1 cellular context compared by ENCODE assay signal in the genomic region with DNA sequence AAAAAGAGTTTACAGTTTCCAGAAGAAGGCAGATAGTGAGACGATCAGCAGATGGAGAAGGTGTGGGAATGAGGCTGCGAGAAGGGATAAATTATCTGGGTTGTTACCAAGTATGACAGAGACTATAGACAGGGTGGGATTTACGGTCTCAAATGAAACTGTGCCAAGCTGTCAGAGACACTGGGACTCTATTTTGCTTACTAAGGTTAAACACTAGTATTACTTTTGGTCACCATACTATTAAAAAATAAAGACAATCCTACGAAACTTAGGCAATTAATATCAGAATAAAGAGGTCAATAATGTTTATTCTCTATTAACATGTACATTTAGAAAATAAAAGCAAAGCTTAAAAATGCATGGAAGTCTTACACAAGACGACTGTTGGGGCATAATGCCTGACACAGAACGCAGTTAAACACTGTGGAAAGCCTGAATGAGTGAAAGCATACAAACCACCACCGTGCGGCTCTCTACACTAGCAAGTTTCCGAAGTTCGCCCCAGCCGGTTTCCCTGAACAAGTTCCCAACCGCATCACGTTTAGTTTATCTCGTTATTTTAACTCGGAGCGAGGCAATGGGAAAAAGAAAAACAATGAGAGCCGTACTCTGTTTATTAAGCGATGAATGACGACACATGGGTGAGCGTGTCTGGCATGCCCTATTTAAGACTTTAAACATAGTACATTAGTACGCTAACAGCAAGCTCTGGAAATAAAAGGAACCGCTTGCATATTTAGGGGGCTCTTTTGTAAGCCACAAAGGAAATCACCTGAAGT.
TF ChIP-seq lines count a peak whose summit lies in the region.

No MANE protein-coding gene starts in this region.

TF ChIP-seq in HepG2, 621 proteins besides CTCF, POLR2A, EP300 and RAD21 (continued from another document and continues in another):
- TF ChIP-seq PATZ1 (CRISPR knock-in tag; IDR thresholded peaks at IDR 0.05) (no peak), SIN3A (IDR thresholded peaks at IDR 0.05; ENCODE audit: borderline replicate concordance, low read depth, low read length) (no peak), ZNF234 (CRISPR knock-in tag; conservative IDR thresholded peaks at IDR 0.05) (no peak), PHF5A (CRISPR knock-in tag; IDR thresholded peaks at IDR 0.05; ENCODE audit: low read depth, unreplicated experiment) (no peak), AHR (CRISPR knock-in tag; IDR thresholded peaks at IDR 0.05) (no peak), IRF2 (CRISPR knock-in tag; IDR thresholded peaks at IDR 0.05) (no peak), NFE2 (CRISPR knock-in tag; IDR thresholded peaks at IDR 0.05) (no peak), ZFAT (CRISPR knock-in tag; conservative IDR thresholded peaks at IDR 0.05) (no peak), BORCS8-MEF2B (CRISPR knock-in tag; IDR thresholded peaks at IDR 0.05) (no peak), TCF7 (IDR thresholded peaks at IDR 0.05; ENCODE audit: low read depth) (no peak), SMYD3 (CRISPR knock-in tag; IDR thresholded peaks at IDR 0.05) (no peak), ZNF205 (CRISPR knock-in tag; IDR thresholded peaks at IDR 0.05) (no peak), KIAA2018 (CRISPR knock-in tag; IDR thresholded peaks at IDR 0.05; ENCODE audit: borderline replicate concordance) (no peak), SAP130 (CRISPR knock-in tag; IDR thresholded peaks at IDR 0.05; ENCODE audit: low read depth) (no peak), ZNF839 (CRISPR knock-in tag; IDR thresholded peaks at IDR 0.05; ENCODE audit: borderline replicate concordance) (no peak), ZNF670 (CRISPR knock-in tag; IDR thresholded peaks at IDR 0.05; ENCODE audit: borderline replicate concordance) (0 out of 2 replicates have a peak, but pooled peaks have one; percentile 1), SP2 (CRISPR knock-in tag; IDR thresholded peaks at IDR 0.05) (no peak), EHMT2 (IDR thresholded peaks at IDR 0.05; ENCODE audit: borderline replicate concordance, low read depth, low read length) (no peak), ZBTB49 (CRISPR knock-in tag; IDR thresholded peaks at IDR 0.05; ENCODE audit: borderline replicate concordance) (no peak), HIVEP1 (CRISPR knock-in tag; IDR thresholded peaks at IDR 0.05) (no peak), ZNF724P (CRISPR knock-in tag; IDR thresholded peaks at IDR 0.05; ENCODE audit: borderline replicate concordance) (no peak), KDM6A (CRISPR knock-in tag; IDR thresholded peaks at IDR 0.05; ENCODE audit: low read depth) (no peak), NFKB2 (CRISPR knock-in tag; IDR thresholded peaks at IDR 0.05; ENCODE audit: borderline replicate concordance) (no peak), ZC3H13 (CRISPR knock-in tag; IDR thresholded peaks at IDR 0.05) (no peak), ZNF180 (CRISPR knock-in tag; IDR thresholded peaks at IDR 0.05; ENCODE audit: borderline replicate concordance, low read depth) (no peak), MTA3 (CRISPR knock-in tag; IDR thresholded peaks at IDR 0.05) (no peak), FLYWCH1 (CRISPR knock-in tag; IDR thresholded peaks at IDR 0.05) (no peak), ZNF432 (CRISPR knock-in tag; IDR thresholded peaks at IDR 0.05; ENCODE audit: borderline replicate concordance) (no peak)
- TF ChIP-seq, protein P1, sequence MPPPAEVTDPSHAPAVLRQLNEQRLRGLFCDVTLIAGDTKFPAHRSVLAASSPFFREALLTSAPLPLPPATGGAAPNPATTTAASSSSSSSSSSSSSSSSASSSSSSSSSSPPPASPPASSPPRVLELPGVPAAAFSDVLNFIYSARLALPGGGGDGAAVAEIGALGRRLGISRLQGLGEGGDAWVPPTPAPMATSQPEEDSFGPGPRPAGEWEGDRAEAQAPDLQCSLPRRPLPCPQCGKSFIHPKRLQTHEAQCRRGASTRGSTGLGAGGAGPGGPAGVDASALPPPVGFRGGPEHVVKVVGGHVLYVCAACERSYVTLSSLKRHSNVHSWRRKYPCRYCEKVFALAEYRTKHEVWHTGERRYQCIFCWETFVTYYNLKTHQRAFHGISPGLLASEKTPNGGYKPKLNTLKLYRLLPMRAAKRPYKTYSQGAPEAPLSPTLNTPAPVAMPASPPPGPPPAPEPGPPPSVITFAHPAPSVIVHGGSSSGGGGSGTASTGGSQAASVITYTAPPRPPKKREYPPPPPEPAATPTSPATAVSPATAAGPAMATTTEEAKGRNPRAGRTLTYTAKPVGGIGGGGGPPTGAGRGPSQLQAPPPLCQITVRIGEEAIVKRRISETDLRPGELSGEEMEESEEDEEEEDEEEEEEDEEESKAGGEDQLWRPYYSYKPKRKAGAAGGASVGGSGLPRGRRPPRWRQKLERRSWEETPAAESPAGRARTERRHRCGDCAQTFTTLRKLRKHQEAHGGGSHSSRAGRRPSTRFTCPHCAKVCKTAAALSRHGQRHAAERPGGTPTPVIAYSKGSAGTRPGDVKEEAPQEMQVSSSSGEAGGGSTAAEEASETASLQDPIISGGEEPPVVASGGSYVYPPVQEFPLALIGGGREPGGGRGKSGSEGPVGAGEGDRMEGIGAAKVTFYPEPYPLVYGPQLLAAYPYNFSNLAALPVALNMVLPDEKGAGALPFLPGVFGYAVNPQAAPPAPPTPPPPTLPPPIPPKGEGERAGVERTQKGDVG (CRISPR knock-in tag; IDR thresholded peaks at IDR 0.05; ENCODE audit: borderline replicate concordance), result no peak
- TF ChIP-seq, protein P2, sequence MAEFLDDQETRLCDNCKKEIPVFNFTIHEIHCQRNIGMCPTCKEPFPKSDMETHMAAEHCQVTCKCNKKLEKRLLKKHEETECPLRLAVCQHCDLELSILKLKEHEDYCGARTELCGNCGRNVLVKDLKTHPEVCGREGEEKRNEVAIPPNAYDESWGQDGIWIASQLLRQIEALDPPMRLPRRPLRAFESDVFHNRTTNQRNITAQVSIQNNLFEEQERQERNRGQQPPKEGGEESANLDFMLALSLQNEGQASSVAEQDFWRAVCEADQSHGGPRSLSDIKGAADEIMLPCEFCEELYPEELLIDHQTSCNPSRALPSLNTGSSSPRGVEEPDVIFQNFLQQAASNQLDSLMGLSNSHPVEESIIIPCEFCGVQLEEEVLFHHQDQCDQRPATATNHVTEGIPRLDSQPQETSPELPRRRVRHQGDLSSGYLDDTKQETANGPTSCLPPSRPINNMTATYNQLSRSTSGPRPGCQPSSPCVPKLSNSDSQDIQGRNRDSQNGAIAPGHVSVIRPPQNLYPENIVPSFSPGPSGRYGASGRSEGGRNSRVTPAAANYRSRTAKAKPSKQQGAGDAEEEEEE (CRISPR knock-in tag; IDR thresholded peaks at IDR 0.05; ENCODE audit: borderline replicate concordance), result no peak
- TF ChIP-seq, protein P3, sequence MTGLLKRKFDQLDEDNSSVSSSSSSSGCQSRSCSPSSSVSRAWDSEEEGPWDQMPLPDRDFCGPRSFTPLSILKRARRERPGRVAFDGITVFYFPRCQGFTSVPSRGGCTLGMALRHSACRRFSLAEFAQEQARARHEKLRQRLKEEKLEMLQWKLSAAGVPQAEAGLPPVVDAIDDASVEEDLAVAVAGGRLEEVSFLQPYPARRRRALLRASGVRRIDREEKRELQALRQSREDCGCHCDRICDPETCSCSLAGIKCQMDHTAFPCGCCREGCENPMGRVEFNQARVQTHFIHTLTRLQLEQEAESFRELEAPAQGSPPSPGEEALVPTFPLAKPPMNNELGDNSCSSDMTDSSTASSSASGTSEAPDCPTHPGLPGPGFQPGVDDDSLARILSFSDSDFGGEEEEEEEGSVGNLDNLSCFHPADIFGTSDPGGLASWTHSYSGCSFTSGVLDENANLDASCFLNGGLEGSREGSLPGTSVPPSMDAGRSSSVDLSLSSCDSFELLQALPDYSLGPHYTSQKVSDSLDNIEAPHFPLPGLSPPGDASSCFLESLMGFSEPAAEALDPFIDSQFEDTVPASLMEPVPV (CRISPR knock-in tag; IDR thresholded peaks at IDR 0.05), result no peak
- TF ChIP-seq, protein P4, sequence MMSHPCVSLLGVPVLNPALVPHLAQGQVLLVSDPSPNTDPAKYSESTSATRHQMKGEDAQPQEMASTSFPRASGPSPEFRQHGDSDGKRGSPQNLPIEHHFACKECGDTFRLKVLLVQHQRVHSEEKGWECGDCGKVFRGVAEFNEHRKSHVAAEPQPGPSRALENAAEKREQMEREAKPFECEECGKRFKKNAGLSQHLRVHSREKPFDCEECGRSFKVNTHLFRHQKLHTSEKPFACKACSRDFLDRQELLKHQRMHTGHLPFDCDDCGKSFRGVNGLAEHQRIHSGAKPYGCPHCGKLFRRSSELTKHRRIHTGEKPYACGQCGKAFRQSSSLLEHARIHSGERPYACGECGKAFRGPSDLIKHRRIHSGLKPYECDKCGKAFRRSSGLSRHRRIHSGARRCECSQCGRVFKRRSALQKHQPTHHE (CRISPR knock-in tag; IDR thresholded peaks at IDR 0.05; ENCODE audit: borderline replicate concordance), result no peak
